13 cellular contexts compared by ENCODE assay signal in the genomic region with DNA sequence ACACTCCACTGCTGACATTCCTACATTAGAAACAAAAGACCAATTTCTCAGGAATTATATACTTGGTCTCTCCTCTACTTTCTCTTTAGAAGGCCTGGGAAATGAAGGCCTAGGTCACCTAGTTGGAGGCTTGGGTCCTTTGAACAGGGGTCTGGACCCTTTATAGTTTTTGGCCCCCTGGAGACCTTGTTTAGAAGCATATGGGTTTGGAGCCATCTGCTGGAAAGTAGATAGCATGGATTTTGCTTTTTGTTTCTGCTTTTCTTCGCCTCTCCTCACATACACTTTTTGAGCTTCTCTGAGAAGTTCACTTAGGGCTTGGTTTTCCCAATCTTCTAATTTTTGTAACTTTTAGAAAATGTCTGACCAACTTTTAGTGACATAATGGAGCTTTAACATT.
DNase-seq lines count a peak whose midpoint lies in the region; ATAC-seq and TF ChIP-seq lines count a peak whose summit lies in the region.
"Had no signal": no experiment of that assay in that cellular context is flagged by ENCODE, and none has a peak within 500 bp of the region (broad histone marks: within the 10 kb centered on the region; RNA-seq: fewer than 3 reads in every experiment).

No MANE protein-coding gene starts in this region.

- H3K36me3 ChIP-seq in heart left ventricle (no peaks in the 10 kb centered on the region), upper lobe of right lung (no peaks in the 10 kb centered on the region)

- intact Hi-C loops in heart left ventricle (cut with DNase I): loop anchor here in 9 of 10 donors (2.0 to 10.0 kb wide), 4 partner anchors 357 to 367 kb away; no protein-coding TSS in a partner anchor
- intact Hi-C loops in cardiac septum (cut with DNase I): loop anchor here (10.0 kb wide), 1 partner anchor 357 kb away; no protein-coding TSS in a partner anchor
- intact Hi-C loops in upper lobe of right lung (cut with DNase I): no loop called here

- TF ChIP-seq POLR2A in heart left ventricle (IDR thresholded peaks at IDR 0.05): no peak

- DNase-seq in heart left ventricle (no peak), cardiac septum (ENCODE audit: low spot score) (no peak), inferior parietal cortex (ENCODE audit: extremely low spot score) (peak; percentile 39), upper lobe of right lung (no peak), DMS153 treated with DMSO at 0.1 percent for 48 hours (lab: John Stamatoyannopoulos, UW; ENCODE audit: unreplicated experiment) (no peak)
- no peak for DNase-seq in NK-92 treated with Interleukin-12 subunit alpha and Interleukin-12 subunit beta, amount 100 ng/mL, for 24 hours (lab: John Stamatoyannopoulos, UW)
- DNase-seq in stimulated activated CD4-positive, alpha-beta T cell treated with anti-CD3 and anti-CD28 coated beads, Interleukin-4, amount 100 ng/mL, for 1 hour: no peak
- DNase-seq: activated T-cell treated with anti-CD3 and anti-CD28 coated beads, Interleukin-2, amount 50 U/mL, for 4 hours; effector memory CD4-positive, alpha-beta T cell; stimulated activated CD4-positive, alpha-beta T cell treated with anti-CD3 and anti-CD28 coated beads, Interleukin-2, amount 100 ng/mL, for 24 hours had no signal

- H3K27ac ChIP-seq in heart left ventricle: no peak overlapping the region
- no peak overlapping the region for H3K27ac ChIP-seq in upper lobe of right lung
- H3K27ac ChIP-seq: BLaER1 treated with 17β-estradiol and CSF1 and Interleukin-3, amounts not matched to agents 10 nM and 100 nM had no signal

- H3K9me3 ChIP-seq in heart left ventricle (peaks cover 0 to 48% (median 34%) of the 10 kb centered on the region in 12 donors), upper lobe of right lung (peaks cover 23% of the 10 kb centered on the region)

- H3K4me3 ChIP-seq in heart left ventricle (no peak overlapping the region), WI38 (ENCODE audit: low read depth, low read length) (no peak overlapping the region), upper lobe of right lung (no peak overlapping the region)
- H3K4me3 ChIP-seq: BLaER1 treated with 17β-estradiol and CSF1 and Interleukin-3, amounts not matched to agents 10 nM and 100 nM; lung had no signal

- ATAC-seq in heart left ventricle (no peak), upper lobe of right lung (no peak)
- ATAC-seq: activated T-cell treated with anti-CD3 and anti-CD28 coated beads, Interleukin-2, amount 50 U/mL, for 4 hours had no signal

- WGBS in heart left ventricle, 4 donors: 74 to 96% (median 92%) methylated on average over 1 of the region's 1 CpG

- TF ChIP-seq CTCF in heart left ventricle (IDR thresholded peaks at IDR 0.05) (peak in 8 of 12 donors; percentile 12 to 47 (median 32)), WI38 (IDR thresholded peaks at IDR 0.05; ENCODE audit: low read depth, low read length) (0 out of 2 replicates have a peak, but pooled peaks have one; percentile 6), upper lobe of right lung (IDR thresholded peaks at IDR 0.05) (peak; percentile 32)

- no peaks in the 10 kb centered on the region for H3K27me3 ChIP-seq in heart left ventricle
- no peaks in the 10 kb centered on the region for H3K27me3 ChIP-seq in upper lobe of right lung
- H3K27me3 ChIP-seq: BLaER1 treated with 17β-estradiol and CSF1 and Interleukin-3, amounts not matched to agents 10 nM and 100 nM had no signal

- H3K4me1 ChIP-seq in heart left ventricle (no peaks in the 10 kb centered on the region), upper lobe of right lung (no peaks in the 10 kb centered on the region)
- H3K4me1 ChIP-seq: BLaER1 treated with 17β-estradiol and CSF1 and Interleukin-3, amounts not matched to agents 10 nM and 100 nM had no signal
